Comparison of ENCODE assay signal across 8 cellular contexts in the genomic region with DNA sequence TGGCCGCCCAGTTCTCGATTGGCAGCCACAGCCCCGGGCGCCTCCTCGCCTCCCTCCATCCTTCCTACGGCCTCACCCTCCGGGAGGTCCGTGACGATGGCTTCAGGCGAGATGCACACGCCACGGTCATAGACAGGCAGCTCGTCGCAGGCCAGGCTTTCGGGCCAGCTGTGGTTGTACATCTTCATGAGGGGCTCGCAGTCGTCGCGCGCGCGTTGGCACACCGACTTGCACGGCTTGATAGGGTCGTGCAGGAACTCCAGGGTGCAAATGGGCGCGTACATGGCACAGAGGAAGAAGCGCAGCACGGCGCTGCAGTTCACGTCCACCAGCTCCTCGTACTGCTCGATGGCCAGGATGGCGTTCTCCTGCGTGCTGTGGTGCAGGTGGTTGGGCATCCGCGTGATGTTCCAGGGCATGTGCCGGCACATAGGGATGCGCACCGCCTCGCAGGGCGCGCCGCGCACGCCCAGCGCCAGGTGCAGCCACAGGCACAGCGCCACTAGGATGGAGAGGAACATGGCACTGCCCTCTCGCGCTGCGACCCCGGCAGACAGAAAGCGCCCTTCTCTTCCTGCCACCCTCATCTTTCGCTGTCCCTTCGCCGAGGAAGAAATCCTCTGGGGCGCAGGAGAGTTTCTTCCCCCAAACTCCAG. TPM values are rescaled to one million over a fixed set of nuclear protein-coding genes. Genes with fewer than 3 reads are reported as not detected.
DNase-seq lines count a peak whose midpoint lies in the region; ATAC-seq and TF ChIP-seq lines count a peak whose summit lies in the region.

No MANE protein-coding gene starts in this region.

- H3K4me3 ChIP-seq in AG09309 (ENCODE audit: control insufficient read depth, low read depth, low read length), result peak overlapping the region; percentile 43
- peak overlapping the region; percentile 46 for H3K4me3 ChIP-seq in Jurkat, Clone E6-1 (ENCODE audit: low read length)

- TF ChIP-seq CTCF in AG09309 (IDR thresholded peaks at IDR 0.05; ENCODE audit: control insufficient read depth, insufficient read depth, low read depth, low read length, missing control alignments) (no peak), mesothelial cell of epicardium (IDR thresholded peaks at IDR 0.05; ENCODE audit: unreplicated experiment) (no peak)

- no peaks in the 10 kb centered on the region for H3K9me3 Mint-ChIP-seq in central memory CD8-positive, alpha-beta T cell
- H3K9me3 Mint-ChIP-seq in mesothelial cell of epicardium, result no peaks in the 10 kb centered on the region

- no peak overlapping the region for H3K27ac Mint-ChIP-seq in central memory CD8-positive, alpha-beta T cell (ENCODE audit: low read depth)
- peak overlapping the region; percentile 47 for H3K27ac Mint-ChIP-seq in mesothelial cell of epicardium

- no peak for DNase-seq in AG09309 (ENCODE audit: low read depth)
- no peak for DNase-seq in Jurkat, Clone E6-1 (ENCODE audit: low read depth, low spot score)
- no peak for DNase-seq in central memory CD8-positive, alpha-beta T cell (ENCODE audit: low spot score in 2 of 2)
- DNase-seq in mesothelial cell of epicardium (ENCODE audit: low spot score in 2 of 2, unreplicated experiment in 2 of 2), result peak in 1 of 2 experiments; percentile 45
- no peak for DNase-seq in HuH-7 (ENCODE audit: low spot score)
- no peak for DNase-seq in activated gamma-delta T cell treated with Interleukin-2 at 50 U/mL for 16 hours
- no peak for DNase-seq in HT-29 (ENCODE audit: low spot score)

- H3K4me3 Mint-ChIP-seq in central memory CD8-positive, alpha-beta T cell, result peak overlapping the region; percentile 44
- H3K4me3 Mint-ChIP-seq in mesothelial cell of epicardium, result peak overlapping the region; percentile 73

- no peak for ATAC-seq in central memory CD8-positive, alpha-beta T cell (replicated peaks; ENCODE audit: extremely low read depth, poor library complexity, severe bottlenecking)
- ATAC-seq in HG03342 (IDR thresholded peaks at IDR 0.05; ENCODE audit: unreplicated experiment), result no peak

- peaks cover 86% of the 10 kb centered on the region for H3K27me3 Mint-ChIP-seq in central memory CD8-positive, alpha-beta T cell
- H3K27me3 Mint-ChIP-seq in mesothelial cell of epicardium (ENCODE audit: low read depth), result peaks cover 57% of the 10 kb centered on the region

- H3K4me1 Mint-ChIP-seq in central memory CD8-positive, alpha-beta T cell, result peaks cover 25% of the 10 kb centered on the region
- peaks cover 47% of the 10 kb centered on the region for H3K4me1 Mint-ChIP-seq in mesothelial cell of epicardium

- no peaks in the 10 kb centered on the region for H3K36me3 Mint-ChIP-seq in central memory CD8-positive, alpha-beta T cell (ENCODE audit: insufficient read depth)
- no peaks in the 10 kb centered on the region for H3K36me3 Mint-ChIP-seq in mesothelial cell of epicardium

RNA-seq across cellular contexts. Expression of gene SFRP4, which starts 0.5 kb away (rescaled TPM):
- not detected for polyA plus RNA-seq in Jurkat, Clone E6-1 (2012; ENCODE audit: insufficient read depth, insufficient read length)
- 5.7 to 6.6 TPM (median 6.4 TPM) in 3 replicates for total RNA-seq in mesothelial cell of epicardium
- not detected in 2 replicates for total RNA-seq in HT-29 (2014; rRNA removed; shearing (Covaris generic))

RNA-seq across cellular contexts. Expression of gene EPDR1, which starts 4.3 kb away (rescaled TPM):
- 39.9 TPM for polyA plus RNA-seq in Jurkat, Clone E6-1 (2012; ENCODE audit: insufficient read depth, insufficient read length)
- 5.8 to 6.2 TPM (median 6.0 TPM) in 3 replicates for total RNA-seq in mesothelial cell of epicardium
- not detected in 2 replicates for total RNA-seq in HT-29 (2014; rRNA removed; shearing (Covaris generic))
